ENCODE assay signal across 7 cellular contexts in genomic region chr20:62808211-62808865, GRCh38. TPM values are rescaled to one million over a fixed set of nuclear protein-coding genes. Genes with fewer than 3 reads are reported as not detected.
DNase-seq lines count a peak whose midpoint lies in the region; ATAC-seq and TF ChIP-seq lines count a peak whose summit lies in the region.

No MANE protein-coding gene starts in this region.

- ATAC-seq in activated CD4-positive, CD25-positive, alpha-beta regulatory T cell treated with anti-CD3 and anti-CD28 coated beads, Interleukin-2, amount 50 U/mL, for 24 hours = peak; percentile 56 to 59
- ATAC-seq in left lobe of liver (peak; percentile 48), GM21717 (IDR thresholded peaks at IDR 0.05; ENCODE audit: unreplicated experiment) (no peak)

- no peak overlapping the region for H3K27ac ChIP-seq in caudate nucleus (ENCODE audit: low read depth, low read length)

- peak; percentile 91 for TF ChIP-seq CTCF in GM12872 (IDR thresholded peaks at IDR 0.05; ENCODE audit: insufficient read depth, low read depth, low read length)

- DNase-seq in NCI-H1105 treated with DMSO at 0.1 percent for 48 hours (lab: John Stamatoyannopoulos, UW) (peak; percentile 31), caudate nucleus (lab: John Stamatoyannopoulos, UW) (peak in 52 of 61 donors; percentile 12 to 75 (median 40)), left lobe of liver (ENCODE audit: low spot score) (no peak)
- peak; percentile 52 for DNase-seq in stimulated activated CD8-positive, alpha-beta memory T cell treated with anti-CD3 and anti-CD28 coated beads, Interleukin-12 subunit alpha, Interleukin-12 subunit beta, amount 100 ng/mL, for 4 hours (ENCODE audit: low read depth)

RNA-seq across cellular contexts. Expression of gene OGFR, which starts 3.7 kb away (rescaled TPM):
- total RNA-seq in left lobe of liver = 49.5 TPM

RNA-seq across cellular contexts. Expression of gene COL9A3, which starts 8.5 kb away (rescaled TPM):
- 4.0 TPM for total RNA-seq in left lobe of liver

RNA-seq across cellular contexts. Expression of gene MRGBP, which starts 12.1 kb away (rescaled TPM):
- 5.5 TPM for total RNA-seq in left lobe of liver

RNA-seq across cellular contexts. Expression of gene TCFL5, which starts 53.3 kb away (rescaled TPM):
- total RNA-seq in left lobe of liver = 6.2 TPM
